9 cellular contexts compared by ENCODE assay signal in genomic region chr2:36359006-36359580, GRCh38. TPM values are rescaled to one million over a fixed set of nuclear protein-coding genes. Genes with fewer than 3 reads are reported as not detected.
A peak's percentile ranks its signal among the peaks of the same experiment; 100 is the strongest.
DNase-seq lines count a peak whose midpoint lies in the region; ATAC-seq and TF ChIP-seq lines count a peak whose summit lies in the region.
"Had no signal": no experiment of that assay in that cellular context is flagged by ENCODE, and none has a peak within 500 bp of the region (broad histone marks: within the 10 kb centered on the region; RNA-seq: fewer than 3 reads in every experiment).

No MANE protein-coding gene starts in this region.

- H3K27me3 Mint-ChIP-seq in T-helper 2 cell treated with Interferon-gamma antibody and Interleukin-4, amounts not matched to agents 5 μg/mL and 100 μg/mL, for 36 hours (ENCODE audit: low read depth), result peaks cover 54% of the 10 kb centered on the region

- H3K4me1 ChIP-seq in OCI-LY1 (ENCODE audit: insufficient read depth, low read length, severe bottlenecking), result no peaks in the 10 kb centered on the region
- H3K4me1 ChIP-seq in esophagus muscularis mucosa, result peaks cover 57 to 79% (median 69%) of the 10 kb centered on the region in 4 donors
- peaks cover 38 to 58% (median 45%) of the 10 kb centered on the region in 3 donors for H3K4me1 ChIP-seq in skeletal muscle tissue (ENCODE audit: control insufficient read depth in 3 of 3, insufficient read depth in 3 of 3, low read length in 3 of 3)

- H3K9me3 ChIP-seq in OCI-LY1 (ENCODE audit: low read length), result no peaks in the 10 kb centered on the region
- H3K9me3 ChIP-seq in esophagus muscularis mucosa, result no peaks in the 10 kb centered on the region
- no peaks in the 10 kb centered on the region for H3K9me3 ChIP-seq in skeletal muscle tissue (ENCODE audit: control insufficient read depth in 3 of 3, low read length in 3 of 3)

- no peak overlapping the region for H3K4me2 ChIP-seq in OCI-LY1 (ENCODE audit: low read length)

- H3K27ac ChIP-seq in OCI-LY1 (ENCODE audit: low read depth, low read length, poor library complexity, severe bottlenecking), result no peak overlapping the region
- H3K27ac ChIP-seq in esophagus muscularis mucosa (replicated peaks in 1 of 4), result peak overlapping the region; percentile 91 to 94 (median 94)
- H3K27ac ChIP-seq in skeletal muscle tissue (ENCODE audit: low read depth, low read length), result peak overlapping the region; percentile 84

- no peak for TF ChIP-seq POLR2A in esophagus muscularis mucosa (IDR thresholded peaks at IDR 0.05; ENCODE audit: low read depth)

- TF ChIP-seq EP300 in esophagus muscularis mucosa (IDR thresholded peaks at IDR 0.05), result no peak

- H3F3A ChIP-seq in OCI-LY1 (ENCODE audit: insufficient read depth, low read length), result no peaks in the 10 kb centered on the region

- H3K9ac ChIP-seq in OCI-LY1 (ENCODE audit: low read length) (no peak overlapping the region), skeletal muscle tissue (ENCODE audit: low read depth in 1 of 3, low read length in 3 of 3) (peak overlapping the region in 2 of 3 donors; percentile 85 to 87)

- no peak overlapping the region for H3K4me3 ChIP-seq in OCI-LY1 (ENCODE audit: low read depth, low read length, poor library complexity, severe bottlenecking)
- H3K4me3 ChIP-seq in esophagus muscularis mucosa, result peak overlapping the region; percentile 81 to 98 (median 88)
- H3K4me3 ChIP-seq in skeletal muscle tissue (ENCODE audit: low read length in 3 of 3), result peak overlapping the region in 2 of 3 donors; percentile 0 to 97

- no peak overlapping the region for H3K4me3 Mint-ChIP-seq in T-helper 2 cell treated with Interferon-gamma antibody and Interleukin-4, amounts not matched to agents 5 μg/mL and 100 μg/mL, for 36 hours

- H3K36me3 ChIP-seq in OCI-LY1 (ENCODE audit: insufficient read depth, low read length), result no peaks in the 10 kb centered on the region
- no peaks in the 10 kb centered on the region for H3K36me3 ChIP-seq in esophagus muscularis mucosa
- H3K36me3 ChIP-seq in skeletal muscle tissue (ENCODE audit: control insufficient read depth in 3 of 3, insufficient read depth in 3 of 3, low read length in 3 of 3), result no peaks in the 10 kb centered on the region

- 33% methylated on average over 6 of the region's 6 CpGs for WGBS in esophagus muscularis mucosa

- no peak overlapping the region for H2AFZ ChIP-seq in OCI-LY1 (ENCODE audit: low read length)

- ATAC-seq in GM21526 (IDR thresholded peaks at IDR 0.05; ENCODE audit: low FRiP score, unreplicated experiment), result no peak

- H3K36me3 Mint-ChIP-seq in T-helper 2 cell treated with Interferon-gamma antibody and Interleukin-4, amounts not matched to agents 5 μg/mL and 100 μg/mL, for 36 hours (ENCODE audit: low read depth), result no peaks in the 10 kb centered on the region

- intact Hi-C loops in esophagus muscularis mucosa (cut with DNase I), result loop anchor here (10.0 kb wide), 1 partner anchor 96 kb away; no protein-coding TSS in a partner anchor

- DNase-seq in DMS 273 (lab: John Stamatoyannopoulos, UW; ENCODE audit: unreplicated experiment) (peak; percentile 14), DMS 273 treated with DMSO at 0.1 percent for 48 hours (lab: John Stamatoyannopoulos, UW) (no peak), esophagus muscularis mucosa (ENCODE audit: extremely low spot score) (no peak), NCI-H2081 treated with DMSO at 0.1 percent for 48 hours (lab: John Stamatoyannopoulos, UW) (no peak)
- DNase-seq in T-helper 2 cell treated with Interferon-gamma antibody and Interleukin-4, amounts not matched to agents 5 μg/mL and 100 μg/mL, for 36 hours (ENCODE audit: low spot score), result no peak
- DNase-seq: NCI-H2107 had no signal

- H4K20me1 ChIP-seq in OCI-LY1 (ENCODE audit: insufficient read depth, low read length), result no peaks in the 10 kb centered on the region

- no peaks in the 10 kb centered on the region for H3K9me3 Mint-ChIP-seq in T-helper 2 cell treated with Interferon-gamma antibody and Interleukin-4, amounts not matched to agents 5 μg/mL and 100 μg/mL, for 36 hours

- H3K9me2 ChIP-seq in OCI-LY1 (ENCODE audit: low read depth, low read length), result no peaks in the 10 kb centered on the region

- no peaks in the 10 kb centered on the region for H3K79me2 ChIP-seq in OCI-LY1 (ENCODE audit: insufficient read depth, low read length)

- peaks cover 23% of the 10 kb centered on the region for H3K4me1 Mint-ChIP-seq in T-helper 2 cell treated with Interferon-gamma antibody and Interleukin-4, amounts not matched to agents 5 μg/mL and 100 μg/mL, for 36 hours (ENCODE audit: low read depth)

- H3K27ac Mint-ChIP-seq in T-helper 2 cell treated with Interferon-gamma antibody and Interleukin-4, amounts not matched to agents 5 μg/mL and 100 μg/mL, for 36 hours, result no peak overlapping the region

- TF ChIP-seq CTCF in OCI-LY1 (IDR thresholded peaks at IDR 0.05; ENCODE audit: low read length) (peak; percentile 28; the same call in 1 of the 2 replicates), esophagus muscularis mucosa (IDR thresholded peaks at IDR 0.05) (peak; percentile 15 to 36 (median 27))

- H3K27me3 ChIP-seq in OCI-LY1 (ENCODE audit: insufficient read depth, low read length) (no peaks in the 10 kb centered on the region), esophagus muscularis mucosa (no peaks in the 10 kb centered on the region), skeletal muscle tissue (ENCODE audit: control insufficient read depth in 3 of 3, insufficient read depth in 3 of 3, low read length in 3 of 3) (no peaks in the 10 kb centered on the region)

RNA-seq across cellular contexts. Expression of gene CRIM1, which starts 3.5 kb away (rescaled TPM):
- 100 to 1,000 TPM; 140 to 429 (median 201) TPM for total RNA-seq in esophagus muscularis mucosa
- total RNA-seq in skeletal muscle tissue, result 44.9 TPM
